Comparison of ENCODE assay signal across 10 cellular contexts in genomic region chr6:27280540-27281000, GRCh38. TPM values are rescaled to one million over a fixed set of nuclear protein-coding genes. Genes with fewer than 3 reads are reported as not detected.
DNase-seq lines count a peak whose midpoint lies in the region; ATAC-seq, FAIRE-seq and TF ChIP-seq lines count a peak whose summit lies in the region.
"Had no signal": no experiment of that assay in that cellular context is flagged by ENCODE, and none has a peak within 500 bp of the region (broad histone marks: within the 10 kb centered on the region; RNA-seq: fewer than 3 reads in every experiment).

No MANE protein-coding gene starts in this region.

- no peak for TF ChIP-seq CTCF in Calu3 (IDR thresholded peaks at IDR 0.05; ENCODE audit: unreplicated experiment)
- TF ChIP-seq CTCF in WI38 (IDR thresholded peaks at IDR 0.05; ENCODE audit: low read depth, low read length), result no peak
- TF ChIP-seq CTCF in kidney (IDR thresholded peaks at IDR 0.05; ENCODE audit: borderline replicate concordance, extremely low read depth, insufficient read depth), result no peak

- FAIRE-seq in kidney (lab: Jason Lieb, UNC), result no peak

- no TSS peak for BruUV-seq in Calu3 (replicated peaks; lab: Mats Ljungman, UMichigan)

- CTCF ChIA-PET in Calu3 (lab: Charles Lee), result no interaction called here

- H3K27me3 ChIP-seq in HUES48 (ENCODE audit: control insufficient read depth, insufficient read depth, low read length), result peaks cover 36% of the 10 kb centered on the region

- peak; percentile 34 for DNase-seq in Calu3
- DNase-seq in kidney glomerular epithelial cell (lab: John Stamatoyannopoulos, UW), result peak; percentile 65
- DNase-seq in COR-L47 (lab: John Stamatoyannopoulos, UW), result no peak
- no peak for DNase-seq in activated gamma-delta T cell treated with Interleukin-2 at 50 U/mL for 16 hours
- no peak for DNase-seq in kidney

- H3K4me1 Mint-ChIP-seq in Calu3 (ENCODE audit: low read depth, unreplicated experiment), result peaks cover 8% of the 10 kb centered on the region

- peaks cover 20% of the 10 kb centered on the region for H3K36me3 Mint-ChIP-seq in Calu3 (ENCODE audit: insufficient read depth, unreplicated experiment)

- H3K9me3 ChIP-seq in HUES48 (ENCODE audit: control insufficient read depth, insufficient read depth, low read length), result no peaks in the 10 kb centered on the region
- peaks cover 8% of the 10 kb centered on the region in 2 donors for H3K9me3 ChIP-seq in kidney (ENCODE audit: control insufficient read depth in 1 of 2, low read length in 2 of 2)

- H3K4me3 ChIP-seq in HUES48 (ENCODE audit: low read depth, low read length) (peak overlapping the region; percentile 94), WI38 (ENCODE audit: low read depth, low read length) (peak overlapping the region; percentile 58), kidney (ENCODE audit: low read length in 2 of 2) (no peak overlapping the region)

- peak overlapping the region; percentile 97 for H3K27ac Mint-ChIP-seq in Calu3 (ENCODE audit: unreplicated experiment)

- peaks cover 3% of the 10 kb centered on the region for H3K9me3 Mint-ChIP-seq in Calu3 (ENCODE audit: low read depth, unreplicated experiment)

- ATAC-seq in HG03442 (IDR thresholded peaks at IDR 0.05; ENCODE audit: unreplicated experiment), result no peak

- H3K36me3 ChIP-seq in HUES48 (ENCODE audit: control insufficient read depth, insufficient read depth, low read length) (no peaks in the 10 kb centered on the region), kidney (ENCODE audit: control insufficient read depth in 1 of 2, insufficient read depth in 2 of 2, low read length in 2 of 2) (no peaks in the 10 kb centered on the region)

- H3K4me1 ChIP-seq in HUES48 (ENCODE audit: control insufficient read depth, insufficient read depth, low read length), result no peaks in the 10 kb centered on the region
- no peaks in the 10 kb centered on the region for H3K4me1 ChIP-seq in kidney (ENCODE audit: control insufficient read depth in 1 of 2, insufficient read depth in 1 of 2, low read depth in 1 of 2, low read length in 2 of 2)

- no peaks in the 10 kb centered on the region for H3K27me3 Mint-ChIP-seq in Calu3 (ENCODE audit: unreplicated experiment)

- peak overlapping the region; percentile 93 for H3K4me3 Mint-ChIP-seq in Calu3 (ENCODE audit: low read depth, unreplicated experiment)

- H3K27ac ChIP-seq in HUES48 (ENCODE audit: low read depth, low read length), result peak overlapping the region; percentile 11
- H3K27ac ChIP-seq in kidney (ENCODE audit: low read depth in 2 of 2, low read length in 2 of 2), result no peak overlapping the region

- intact Hi-C loops in Calu3 (cut with micrococcal nuclease; ENCODE audit: unreplicated experiment) (no loop called here), kidney (cut with DNase I) (no loop called here)

- no peak overlapping the region for H3K9ac ChIP-seq in HUES48 (ENCODE audit: low read depth, low read length)
- H3K9ac ChIP-seq in kidney (ENCODE audit: low read length in 2 of 2), result no peak overlapping the region

RNA-seq across cellular contexts. Expression of gene POM121L2, which starts 31.5 kb away (rescaled TPM):
- not detected in 2 replicates for total RNA-seq in Calu3 (2022)
- not detected for total RNA-seq in kidney
- not detected for polyA plus RNA-seq in kidney (ENCODE audit: insufficient read depth, low read depth, low replicate concordance)
- total RNA-seq: cerebellum, mesenteric fat pad had no signal

RNA-seq across cellular contexts. Expression of gene PRSS16, which starts 33.1 kb away (rescaled TPM):
- total RNA-seq in Calu3 (2022) (29.4 and 31.3 TPM in 2 replicates), kidney (11.2 TPM)
- 5.1 TPM for polyA plus RNA-seq in kidney (ENCODE audit: insufficient read depth, low read depth, low replicate concordance)
- total RNA-seq: cerebellum had no signal

Comparison
In these comparisons a context has a peak if more than half of its experiments do, and no peak if none do; other contexts are left out.
1. DNase-seq: peak in Calu3 (single experiment) and kidney glomerular epithelial cell (single experiment); none in COR-L47 (single experiment), activated gamma-delta T cell treated with Interleukin-2 at 50 U/mL for 16 hours (single experiment) and kidney (single experiment).
2. H3K4me3 ChIP-seq: peak in HUES48 (single experiment) and WI38 (single experiment); none in kidney (0 of 2).